15 cellular contexts compared by ENCODE assay signal in genomic region chr3:30355622-30356021, GRCh38.
DNase-seq lines count a peak whose midpoint lies in the region; ATAC-seq, FAIRE-seq and TF ChIP-seq lines count a peak whose summit lies in the region.
"Had no signal": no experiment of that assay in that cellular context is flagged by ENCODE, and none has a peak within 500 bp of the region (broad histone marks: within the 10 kb centered on the region; RNA-seq: fewer than 3 reads in every experiment).

No MANE protein-coding gene starts in this region.

- TF ChIP-seq CTCF in AG10803 (conservative IDR thresholded peaks at IDR 0.05; ENCODE audit: low read length) (no peak), RWPE2 (IDR thresholded peaks at IDR 0.05; ENCODE audit: poor library complexity, severe bottlenecking) (no peak), lower lobe of right lung (IDR thresholded peaks at IDR 0.05) (no peak)

- no peak overlapping the region for H3K4me3 Mint-ChIP-seq in activated T-helper 17 cell treated with anti-CD3 and anti-CD28 coated beads, Interleukin-2, amount 50 U/mL, for 72 hours
- H3K4me3 Mint-ChIP-seq: activated CD4-positive, alpha-beta T cell treated with anti-CD3 and anti-CD28 coated beads, Interleukin-2, amount 10 ng/mL, durations not matched to agents 7 days and 5 days; activated naive CD4-positive, alpha-beta T cell treated with anti-CD3 and anti-CD28 coated beads, Interleukin-2, amount 10 ng/mL, durations not matched to agents 7 days and 5 days had no signal

- H3K4me1 ChIP-seq in RWPE2 (ENCODE audit: insufficient read depth, poor library complexity, severe bottlenecking) (peaks cover 90% of the 10 kb centered on the region), lower lobe of right lung (peaks cover 23% of the 10 kb centered on the region)
- H3K4me1 ChIP-seq: SJCRH30 had no signal

- H3K27me3 ChIP-seq in RWPE2 (ENCODE audit: insufficient read depth, poor library complexity, severe bottlenecking) (no peaks in the 10 kb centered on the region), lower lobe of right lung (ENCODE audit: low read depth) (no peaks in the 10 kb centered on the region)
- H3K27me3 ChIP-seq: SJCRH30 had no signal

- H3K9me3 Mint-ChIP-seq in activated T-helper 17 cell treated with anti-CD3 and anti-CD28 coated beads, Interleukin-2, amount 50 U/mL, for 72 hours, result no peaks in the 10 kb centered on the region
- H3K9me3 Mint-ChIP-seq: activated naive CD4-positive, alpha-beta T cell treated with anti-CD3 and anti-CD28 coated beads, Interleukin-2, amount 10 ng/mL, durations not matched to agents 7 days and 5 days had no signal

- no peaks in the 10 kb centered on the region for H3K36me3 Mint-ChIP-seq in activated T-helper 17 cell treated with anti-CD3 and anti-CD28 coated beads, Interleukin-2, amount 50 U/mL, for 72 hours (ENCODE audit: low read depth)

- ATAC-seq in RWPE2 (ENCODE audit: low read depth) (no peak), lower lobe of right lung (peak; percentile 43 to 61)
- no peak for ATAC-seq in activated T-helper 17 cell treated with anti-CD3 and anti-CD28 coated beads, Interleukin-2, amount 50 U/mL, for 72 hours (replicated peaks)
- ATAC-seq: stimulated activated naive CD8-positive, alpha-beta T cell treated with anti-CD3 and anti-CD28 coated beads, Interleukin-15, Interleukin-2, amounts not matched to agents 100 U/mL and 50 U/mL, for 24 hours had no signal

- H3K4me3 ChIP-seq in AG10803 (ENCODE audit: low read length) (no peak overlapping the region), RWPE2 (ENCODE audit: severe bottlenecking) (no peak overlapping the region), lower lobe of right lung (no peak overlapping the region)
- H3K4me3 ChIP-seq: SJCRH30 had no signal

- intact Hi-C loops in lower lobe of right lung (cut with DNase I), result no loop called here

- H3K36me3 ChIP-seq in RWPE2 (ENCODE audit: low read depth), result no peaks in the 10 kb centered on the region
- no peaks in the 10 kb centered on the region for H3K36me3 ChIP-seq in lower lobe of right lung
- H3K36me3 ChIP-seq: SJCRH30 had no signal

- no peak overlapping the region for H3K27ac Mint-ChIP-seq in activated T-helper 17 cell treated with anti-CD3 and anti-CD28 coated beads, Interleukin-2, amount 50 U/mL, for 72 hours
- H3K27ac Mint-ChIP-seq: activated CD4-positive, alpha-beta T cell treated with anti-CD3 and anti-CD28 coated beads, Interleukin-2, amount 10 ng/mL, durations not matched to agents 7 days and 5 days had no signal

- DNase-seq in AG10803 (ENCODE audit: low read depth) (peak; percentile 48), GM19239 (ENCODE audit: insufficient read length, low spot score) (no peak), RWPE2 (ENCODE audit: low spot score) (no peak), lower lobe of right lung (no peak), NCI-H2107 treated with DMSO at 0.1 percent for 48 hours (lab: John Stamatoyannopoulos, UW; ENCODE audit: unreplicated experiment) (no peak), GF-D8 (lab: John Stamatoyannopoulos, UW) (no peak), Ammon's horn (ENCODE audit: low spot score) (no peak)
- DNase-seq: activated CD4-positive, alpha-beta T cell treated with anti-CD3 and anti-CD28 coated beads, Interleukin-2, amount 10 ng/mL, durations not matched to agents 7 days and 5 days; activated naive CD4-positive, alpha-beta T cell treated with anti-CD3 and anti-CD28 coated beads, Interleukin-2, amount 10 ng/mL, durations not matched to agents 7 days and 5 days; effector CD8-positive, alpha-beta T cell; hippocampal formation; stimulated activated naive CD8-positive, alpha-beta T cell treated with anti-CD3 and anti-CD28 coated beads, Interleukin-15, Interleukin-2, amounts not matched to agents 100 U/mL and 50 U/mL, for 24 hours had no signal

- H3K27ac ChIP-seq in RWPE2 (ENCODE audit: poor library complexity, severe bottlenecking) (peak overlapping the region; percentile 99), lower lobe of right lung (no peak overlapping the region)
- H3K27ac ChIP-seq: SJCRH30 had no signal

- H3K4me1 Mint-ChIP-seq in activated T-helper 17 cell treated with anti-CD3 and anti-CD28 coated beads, Interleukin-2, amount 50 U/mL, for 72 hours, result peaks cover 17% of the 10 kb centered on the region

- peak; percentile 42 for FAIRE-seq in GM19239 (lab: Jason Lieb, UNC)
- FAIRE-seq: GM12892 had no signal

- H3K27me3 Mint-ChIP-seq in activated T-helper 17 cell treated with anti-CD3 and anti-CD28 coated beads, Interleukin-2, amount 50 U/mL, for 72 hours, result peaks cover 16% of the 10 kb centered on the region

- H3K9me3 ChIP-seq in RWPE2 (ENCODE audit: severe bottlenecking), result no peaks in the 10 kb centered on the region
- H3K9me3 ChIP-seq in lower lobe of right lung, result no peaks in the 10 kb centered on the region
- H3K9me3 ChIP-seq: SJCRH30 had no signal

Comparison
In these comparisons a context has a peak if more than half of its experiments do, and no peak if none do; other contexts are left out.
1. ATAC-seq: peak in lower lobe of right lung (2 of 2); none in RWPE2 (single experiment) and activated T-helper 17 cell treated with anti-CD3 and anti-CD28 coated beads, Interleukin-2, amount 50 U/mL, for 72 hours (single experiment).